12 cellular contexts compared by ENCODE assay signal in genomic region chr4:139873111-139873866, GRCh38.
DNase-seq lines count a peak whose midpoint lies in the region; ATAC-seq and TF ChIP-seq lines count a peak whose summit lies in the region.
"Had no signal": no experiment of that assay in that cellular context is flagged by ENCODE, and none has a peak within 500 bp of the region (broad histone marks: within the 10 kb centered on the region; RNA-seq: fewer than 3 reads in every experiment).

No MANE protein-coding gene starts in this region.

- no peak overlapping the region for H3K4me3 Mint-ChIP-seq in activated CD8-positive, alpha-beta T cell treated with anti-CD3 and anti-CD28 coated beads for 36 hours
- H3K4me3 Mint-ChIP-seq in activated CD8-positive, alpha-beta T cell treated with anti-CD3 and anti-CD28 coated beads, Interleukin-2, amount 10 ng/mL, durations not matched to agents 7 days and 5 days, result no peak overlapping the region

- no peak for DNase-seq in activated CD8-positive, alpha-beta T cell treated with anti-CD3 and anti-CD28 coated beads for 36 hours
- no peak for DNase-seq in activated CD8-positive, alpha-beta T cell treated with anti-CD3 and anti-CD28 coated beads, Interleukin-2, amount 10 ng/mL, durations not matched to agents 7 days and 5 days
- DNase-seq in M059J (ENCODE audit: low read depth) (peak; percentile 14), astrocyte of the hippocampus (ENCODE audit: low read depth, low spot score) (peak; percentile 81), neuronal stem cell (ENCODE audit: low spot score) (no peak), NCI-H748 treated with DMSO at 0.1 percent for 48 hours (lab: John Stamatoyannopoulos, UW) (no peak), psoas muscle (no peak)
- DNase-seq in activated CD4-positive, CD25-positive, alpha-beta regulatory T cell treated with anti-CD3 and anti-CD28 coated beads, Interleukin-2, amount 50 U/mL, for 72 hours, result no peak
- DNase-seq: activated effector memory CD4-positive, alpha-beta T cell treated with anti-CD3 and anti-CD28 coated beads, Interleukin-2, amount 50 U/mL, for 16 hours; NCI-H187; NCI-H510A had no signal

- no peak overlapping the region for H3K14ac ChIP-seq in neuronal stem cell (ENCODE audit: low read length)

- no peak overlapping the region for H4K91ac ChIP-seq in neuronal stem cell (ENCODE audit: low read depth, low read length, poor library complexity)

- H3K4me1 ChIP-seq in neuronal stem cell (ENCODE audit: control insufficient read depth in 2 of 2, insufficient read depth in 1 of 2, low read depth in 1 of 2, low read length in 2 of 2), result peaks cover 21 to 32% of the 10 kb centered on the region in 2 donors
- peaks cover 12% of the 10 kb centered on the region for H3K4me1 ChIP-seq in psoas muscle

- no peak overlapping the region for H3K9ac ChIP-seq in neuronal stem cell (ENCODE audit: low read depth, low read length, poor library complexity)

- H3K18ac ChIP-seq in neuronal stem cell (ENCODE audit: low read length), result no peak overlapping the region

- no peaks in the 10 kb centered on the region for H3K36me3 ChIP-seq in neuronal stem cell (replicated peaks in 1 of 2; ENCODE audit: control insufficient read depth in 2 of 2, insufficient read depth in 2 of 2, low read length in 2 of 2)
- H3K36me3 ChIP-seq in psoas muscle (ENCODE audit: insufficient read depth in 1 of 2, low read depth in 1 of 2), result no peaks in the 10 kb centered on the region

- no peak overlapping the region for H3K23ac ChIP-seq in neuronal stem cell (ENCODE audit: low read depth, low read length, poor library complexity)

- peak overlapping the region; percentile 17 for H2BK12ac ChIP-seq in neuronal stem cell (ENCODE audit: low read length)

- POLR2A ChIA-PET in activated CD8-positive, alpha-beta T cell treated with anti-CD3 and anti-CD28 coated beads for 36 hours (lab: Charles Lee), result interaction anchor here (0.7 kb wide), 1 partner anchor 11 kb away, joined by 3 read pairs; no protein-coding TSS in a partner anchor
- POLR2A ChIA-PET in activated CD8-positive, alpha-beta T cell treated with anti-CD3 and anti-CD28 coated beads, Interleukin-2, amount 10 ng/mL, durations not matched to agents 7 days and 5 days (lab: Charles Lee), result no interaction called here

- H4K8ac ChIP-seq in neuronal stem cell (ENCODE audit: low read depth, low read length), result no peak overlapping the region

- peak; percentile 44 for ATAC-seq in activated CD8-positive, alpha-beta T cell treated with anti-CD3 and anti-CD28 coated beads for 36 hours
- no peak for ATAC-seq in activated CD8-positive, alpha-beta T cell treated with anti-CD3 and anti-CD28 coated beads, Interleukin-2, amount 10 ng/mL, durations not matched to agents 7 days and 5 days
- no peak for ATAC-seq in psoas muscle
- ATAC-seq: HCT116 had no signal

- H3K4me3 ChIP-seq in neuronal stem cell (ENCODE audit: low read length in 2 of 2), result no peak overlapping the region
- H3K4me3 ChIP-seq in psoas muscle, result no peak overlapping the region

- H2BK120ac ChIP-seq in neuronal stem cell (ENCODE audit: low read depth, low read length), result no peak overlapping the region

- CTCF ChIA-PET in activated CD8-positive, alpha-beta T cell treated with anti-CD3 and anti-CD28 coated beads for 36 hours (lab: Charles Lee), result interaction anchor here (2.4 kb wide), 1 partner anchor 179 kb away, joined by 5 read pairs; no protein-coding TSS in a partner anchor
- CTCF ChIA-PET in activated CD8-positive, alpha-beta T cell treated with anti-CD3 and anti-CD28 coated beads, Interleukin-2, amount 10 ng/mL, durations not matched to agents 7 days and 5 days (lab: Charles Lee), result no interaction called here

- H3K79me1 ChIP-seq in neuronal stem cell (ENCODE audit: low read depth, low read length), result no peaks in the 10 kb centered on the region

- H3K27ac ChIP-seq in neuronal stem cell (replicated peaks; ENCODE audit: low read length) (no peak overlapping the region), psoas muscle (no peak overlapping the region)

- H2BK5ac ChIP-seq in neuronal stem cell (ENCODE audit: low read length), result no peak overlapping the region

- H3K4ac ChIP-seq in neuronal stem cell (ENCODE audit: low read length), result no peak overlapping the region

- H3K27ac Mint-ChIP-seq in activated CD8-positive, alpha-beta T cell treated with anti-CD3 and anti-CD28 coated beads for 36 hours, result no peak overlapping the region
- H3K27ac Mint-ChIP-seq in activated CD8-positive, alpha-beta T cell treated with anti-CD3 and anti-CD28 coated beads, Interleukin-2, amount 10 ng/mL, durations not matched to agents 7 days and 5 days, result no peak overlapping the region

- H3K27me3 ChIP-seq in neuronal stem cell (ENCODE audit: control insufficient read depth in 3 of 3, insufficient read depth in 3 of 3, low read depth in 1 of 3, low read length in 3 of 3) (no peaks in the 10 kb centered on the region), psoas muscle (ENCODE audit: insufficient read depth in 3 of 3, low read length in 2 of 3) (no peaks in the 10 kb centered on the region)

- no peaks in the 10 kb centered on the region for H3K27me3 Mint-ChIP-seq in activated CD8-positive, alpha-beta T cell treated with anti-CD3 and anti-CD28 coated beads for 36 hours
- no peaks in the 10 kb centered on the region for H3K27me3 Mint-ChIP-seq in activated CD8-positive, alpha-beta T cell treated with anti-CD3 and anti-CD28 coated beads, Interleukin-2, amount 10 ng/mL, durations not matched to agents 7 days and 5 days (ENCODE audit: low read depth)

- H2AFZ ChIP-seq in neuronal stem cell (ENCODE audit: low read length), result no peak overlapping the region

- H2BK15ac ChIP-seq in neuronal stem cell (ENCODE audit: low read length), result no peak overlapping the region

- H3K4me2 ChIP-seq in neuronal stem cell (ENCODE audit: insufficient read depth, low read length, poor library complexity, severe bottlenecking), result no peak overlapping the region

- intact Hi-C loops in activated CD8-positive, alpha-beta T cell treated with anti-CD3 and anti-CD28 coated beads for 36 hours (cut with micrococcal nuclease), result loop anchor here (2.0 kb wide), 1 partner anchor 78 kb away; no protein-coding TSS in a partner anchor
- intact Hi-C loops in psoas muscle (cut with DNase I), result no loop called here

- H3K9me3 ChIP-seq in neuronal stem cell (replicated peaks in 1 of 2; ENCODE audit: control insufficient read depth in 2 of 2, insufficient read depth in 1 of 2, low read depth in 1 of 2, low read length in 2 of 2) (peaks cover 3 to 4% of the 10 kb centered on the region in 2 donors), psoas muscle (no peaks in the 10 kb centered on the region)

- no peak for TF ChIP-seq CTCF in activated CD8-positive, alpha-beta T cell treated with anti-CD3 and anti-CD28 coated beads for 36 hours (IDR thresholded peaks at IDR 0.05)
- TF ChIP-seq CTCF in psoas muscle (IDR thresholded peaks at IDR 0.05), result no peak

- H3K36me3 Mint-ChIP-seq in activated CD8-positive, alpha-beta T cell treated with anti-CD3 and anti-CD28 coated beads for 36 hours (ENCODE audit: low read depth), result no peaks in the 10 kb centered on the region
- peaks cover 1% of the 10 kb centered on the region for H3K36me3 Mint-ChIP-seq in activated CD8-positive, alpha-beta T cell treated with anti-CD3 and anti-CD28 coated beads, Interleukin-2, amount 10 ng/mL, durations not matched to agents 7 days and 5 days (ENCODE audit: low read depth)

- H2AK5ac ChIP-seq in neuronal stem cell (ENCODE audit: low read depth, low read length), result no peak overlapping the region

- peaks cover 2% of the 10 kb centered on the region for H3K9me3 Mint-ChIP-seq in activated CD8-positive, alpha-beta T cell treated with anti-CD3 and anti-CD28 coated beads for 36 hours
- no peaks in the 10 kb centered on the region for H3K9me3 Mint-ChIP-seq in activated CD8-positive, alpha-beta T cell treated with anti-CD3 and anti-CD28 coated beads, Interleukin-2, amount 10 ng/mL, durations not matched to agents 7 days and 5 days (ENCODE audit: insufficient read depth)

- WGBS in neuronal stem cell (ENCODE audit: extremely low coverage in 2 of 2, insufficient read length in 2 of 2, insufficient replicate concordance in 1 of 2), 2 donors, result no CpG with 5 or more reads among the region's 4 CpGs
- 95 to 96% (median 95%) methylated on average over 4 of the region's 4 CpGs for WGBS in psoas muscle, 3 donors

- peaks cover 4% of the 10 kb centered on the region for H3K4me1 Mint-ChIP-seq in activated CD8-positive, alpha-beta T cell treated with anti-CD3 and anti-CD28 coated beads for 36 hours (ENCODE audit: low read depth)
- peaks cover 8% of the 10 kb centered on the region for H3K4me1 Mint-ChIP-seq in activated CD8-positive, alpha-beta T cell treated with anti-CD3 and anti-CD28 coated beads, Interleukin-2, amount 10 ng/mL, durations not matched to agents 7 days and 5 days (ENCODE audit: low read depth)

Comparison
In these comparisons a context has a peak if more than half of its experiments do, and no peak if none do; other contexts are left out.
1. DNase-seq: peak in M059J (single experiment) and astrocyte of the hippocampus (single experiment); none in activated CD8-positive, alpha-beta T cell treated with anti-CD3 and anti-CD28 coated beads for 36 hours (single experiment), activated CD8-positive, alpha-beta T cell treated with anti-CD3 and anti-CD28 coated beads, Interleukin-2, amount 10 ng/mL, durations not matched to agents 7 days and 5 days (single experiment), neuronal stem cell (single experiment), NCI-H748 treated with DMSO at 0.1 percent for 48 hours (single experiment), activated CD4-positive, CD25-positive, alpha-beta regulatory T cell treated with anti-CD3 and anti-CD28 coated beads, Interleukin-2, amount 50 U/mL, for 72 hours (single experiment) and psoas muscle (0 of 2).